15 cellular contexts compared by ENCODE assay signal in genomic region chr2:167596072-167596471, GRCh38.
A peak's percentile ranks its signal among the peaks of the same experiment; 100 is the strongest.
DNase-seq lines count a peak whose midpoint lies in the region; ATAC-seq and TF ChIP-seq lines count a peak whose summit lies in the region.
"Had no signal": no experiment of that assay in that cellular context is flagged by ENCODE, and none has a peak within 500 bp of the region (broad histone marks: within the 10 kb centered on the region; RNA-seq: fewer than 3 reads in every experiment).

No MANE protein-coding gene starts in this region.

- H3K27ac Mint-ChIP-seq in CD4-positive, alpha-beta T cell, result no peak overlapping the region
- H3K27ac Mint-ChIP-seq: activated CD8-positive, alpha-beta T cell treated with anti-CD3 and anti-CD28 coated beads for 36 hours; activated naive CD8-positive, alpha-beta T cell treated with anti-CD3 and anti-CD28 coated beads, Interleukin-2, amount 50 U/mL, for 24 hours had no signal

- CTCF ChIA-PET in CD4-positive, alpha-beta T cell (lab: Charles Lee), result no interaction called here

- POLR2A ChIA-PET in CD4-positive, alpha-beta T cell (lab: Charles Lee), result no interaction called here

- 64% methylated on average over 3 of the region's 3 CpGs for WGBS in right cardiac atrium

- no peaks in the 10 kb centered on the region for H3K27me3 Mint-ChIP-seq in CD4-positive, alpha-beta T cell
- H3K27me3 Mint-ChIP-seq: activated CD8-positive, alpha-beta T cell treated with anti-CD3 and anti-CD28 coated beads for 36 hours; activated naive CD8-positive, alpha-beta T cell treated with anti-CD3 and anti-CD28 coated beads, Interleukin-2, amount 50 U/mL, for 24 hours had no signal

- no peaks in the 10 kb centered on the region for H3K79me2 ChIP-seq in OCI-LY3 (ENCODE audit: low read length)
- H3K79me2 ChIP-seq: parathyroid adenoma had no signal

- H3K27me3 ChIP-seq in OCI-LY3 (ENCODE audit: low read depth, low read length), result no peaks in the 10 kb centered on the region
- no peaks in the 10 kb centered on the region for H3K27me3 ChIP-seq in CD4-positive, alpha-beta T cell (ENCODE audit: control insufficient read depth, insufficient read depth, low read length)
- H3K27me3 ChIP-seq in right cardiac atrium (ENCODE audit: control insufficient read depth, insufficient read depth), result no peaks in the 10 kb centered on the region

- H3K36me3 ChIP-seq in OCI-LY3 (replicated peaks; ENCODE audit: low read depth, low read length), result no peaks in the 10 kb centered on the region

- H3K4me1 Mint-ChIP-seq in CD4-positive, alpha-beta T cell (ENCODE audit: low read depth), result no peaks in the 10 kb centered on the region
- H3K4me1 Mint-ChIP-seq: activated naive CD8-positive, alpha-beta T cell treated with anti-CD3 and anti-CD28 coated beads, Interleukin-2, amount 50 U/mL, for 24 hours had no signal

- H3K4me1 ChIP-seq in OCI-LY3 (ENCODE audit: low read length), result peaks cover 18% of the 10 kb centered on the region
- H3K4me1 ChIP-seq in right cardiac atrium (ENCODE audit: control insufficient read depth, insufficient read depth, low read length), result no peaks in the 10 kb centered on the region
- H3K4me1 ChIP-seq: parathyroid adenoma had no signal

- H4K20me1 ChIP-seq in OCI-LY3 (ENCODE audit: insufficient read depth, low read length), result no peaks in the 10 kb centered on the region

- TF ChIP-seq CTCF in OCI-LY3 (IDR thresholded peaks at IDR 0.05; ENCODE audit: low read depth, low read length), result no peak
- TF ChIP-seq CTCF in CD4-positive, alpha-beta T cell (IDR thresholded peaks at IDR 0.05), result no peak

- H3K4me3 Mint-ChIP-seq in CD4-positive, alpha-beta T cell, result no peak overlapping the region
- H3K4me3 Mint-ChIP-seq: activated CD8-positive, alpha-beta T cell treated with anti-CD3 and anti-CD28 coated beads for 36 hours; activated naive CD8-positive, alpha-beta T cell treated with anti-CD3 and anti-CD28 coated beads, Interleukin-2, amount 50 U/mL, for 24 hours had no signal

- H3K9ac ChIP-seq in OCI-LY3 (ENCODE audit: low read length), result peak overlapping the region; percentile 32; the same call in 1 of the 2 replicates
- H3K9ac ChIP-seq: parathyroid adenoma had no signal

- no peak for DNase-seq in kidney tubule cell (ENCODE audit: low spot score)
- no peak for DNase-seq in CD4-positive, alpha-beta T cell
- no peak for DNase-seq in right cardiac atrium
- DNase-seq in SHP77 (lab: John Stamatoyannopoulos, UW), result no peak
- DNase-seq: activated CD8-positive, alpha-beta T cell treated with anti-CD3 and anti-CD28 coated beads for 36 hours; activated naive CD8-positive, alpha-beta T cell treated with anti-CD3 and anti-CD28 coated beads, Interleukin-2, amount 50 U/mL, for 24 hours; effector memory CD4-positive, alpha-beta T cell; NCI-H1092; stimulated activated CD4-positive, alpha-beta T cell treated with anti-CD3 and anti-CD28 coated beads, Interleukin-2, amount 100 ng/mL, for 48 hours had no signal

- peak overlapping the region; percentile 61 for H2AFZ ChIP-seq in OCI-LY3 (ENCODE audit: low read depth, low read length)
- H2AFZ ChIP-seq: parathyroid adenoma had no signal

- ATAC-seq in GM18520 (IDR thresholded peaks at IDR 0.05; ENCODE audit: unreplicated experiment) (peak; percentile 93), GM21360 (IDR thresholded peaks at IDR 0.05; ENCODE audit: unreplicated experiment) (peak; percentile 91), HG02970 (IDR thresholded peaks at IDR 0.05; ENCODE audit: low FRiP score, unreplicated experiment) (peak; percentile 85), right cardiac atrium (no peak)
- no peak for ATAC-seq in CD4-positive, alpha-beta T cell (ENCODE audit: poor library complexity)
- ATAC-seq: activated CD8-positive, alpha-beta T cell treated with anti-CD3 and anti-CD28 coated beads for 36 hours; activated naive CD8-positive, alpha-beta T cell treated with anti-CD3 and anti-CD28 coated beads, Interleukin-2, amount 50 U/mL, for 24 hours had no signal

- H3K4me2 ChIP-seq in OCI-LY3 (ENCODE audit: low read length), result peak overlapping the region; percentile 77

- H3K36me3 Mint-ChIP-seq in CD4-positive, alpha-beta T cell (ENCODE audit: low read depth), result no peaks in the 10 kb centered on the region

- intact Hi-C loops in CD4-positive, alpha-beta T cell (cut with DNase I, micrococcal nuclease), result no loop called here
- intact Hi-C loops in right cardiac atrium (cut with DNase I), result no loop called here

- H3K9me3 Mint-ChIP-seq in CD4-positive, alpha-beta T cell, result no peaks in the 10 kb centered on the region
- H3K9me3 Mint-ChIP-seq: activated CD8-positive, alpha-beta T cell treated with anti-CD3 and anti-CD28 coated beads for 36 hours; activated naive CD8-positive, alpha-beta T cell treated with anti-CD3 and anti-CD28 coated beads, Interleukin-2, amount 50 U/mL, for 24 hours had no signal

- peak overlapping the region; percentile 50 for H3K4me3 ChIP-seq in OCI-LY3 (ENCODE audit: low read length)
- no peak overlapping the region for H3K4me3 ChIP-seq in right cardiac atrium (ENCODE audit: low read length)
- H3K4me3 ChIP-seq: lung had no signal

- H3K27ac ChIP-seq in OCI-LY3 (ENCODE audit: low read length), result peak overlapping the region; percentile 65
- no peak overlapping the region for H3K27ac ChIP-seq in CD4-positive, alpha-beta T cell (ENCODE audit: low read depth, low read length)
- H3K27ac ChIP-seq in right cardiac atrium (ENCODE audit: low read length), result no peak overlapping the region
- H3K27ac ChIP-seq: parathyroid adenoma had no signal

- H3K9me3 ChIP-seq in OCI-LY3 (ENCODE audit: insufficient read depth, low read length), result no peaks in the 10 kb centered on the region
- H3K9me3 ChIP-seq in CD4-positive, alpha-beta T cell (ENCODE audit: control insufficient read depth, low read length), result no peaks in the 10 kb centered on the region
- no peaks in the 10 kb centered on the region for H3K9me3 ChIP-seq in right cardiac atrium (ENCODE audit: control insufficient read depth, low read length)

Comparison
In these comparisons a context has a peak if more than half of its experiments do, and no peak if none do; other contexts are left out.
1. ATAC-seq: peak in GM18520 (single experiment), GM21360 (single experiment) and HG02970 (single experiment); none in CD4-positive, alpha-beta T cell (single experiment) and right cardiac atrium (0 of 2).